Comparison of ENCODE assay signal across 9 cellular contexts in genomic region chr9:73152953-73153352, GRCh38. TPM values are rescaled to one million over a fixed set of nuclear protein-coding genes. Genes with fewer than 3 reads are reported as not detected.
DNase-seq lines count a peak whose midpoint lies in the region; ATAC-seq, FAIRE-seq and TF ChIP-seq lines count a peak whose summit lies in the region.
"Had no signal": no experiment of that assay in that cellular context is flagged by ENCODE, and none has a peak within 500 bp of the region (broad histone marks: within the 10 kb centered on the region; RNA-seq: fewer than 3 reads in every experiment).

No MANE protein-coding gene starts in this region.

- BruUV-seq in K562 (replicated peaks; lab: Mats Ljungman, UMichigan), result no TSS peak

- no peak overlapping the region for H2AFZ ChIP-seq in K562 (ENCODE audit: low read depth, low read length)

- WGBS in K562 (ENCODE audit: insufficient coverage, low coverage, missing lambda C conversion rate), result 0% methylated on average over 2 of the region's 2 CpGs

- no peak for TF ChIP-seq RAD21 in K562 (CRISPR knock-in tag; conservative IDR thresholded peaks at IDR 0.05 in 1 of 2, IDR thresholded peaks at IDR 0.05 in 1 of 2)

- H3K4me3 ChIP-seq in AG09309 (ENCODE audit: control insufficient read depth, low read depth, low read length), result peak overlapping the region; percentile 62
- H3K4me3 ChIP-seq in K562, result peak overlapping the region; percentile 57

- peaks cover 36% of the 10 kb centered on the region for H3K36me3 ChIP-seq in K562 (ENCODE audit: control insufficient read depth, insufficient read depth, low read length)

- no peaks in the 10 kb centered on the region for H3K9me3 ChIP-seq in K562 (replicated peaks; ENCODE audit: control insufficient read depth, insufficient read depth, low read depth, low read length)

- H3K9me1 ChIP-seq in K562 (ENCODE audit: control insufficient read depth, insufficient read depth, low read length), result no peaks in the 10 kb centered on the region

- H3K79me2 ChIP-seq in K562 (ENCODE audit: control insufficient read depth, insufficient read depth, low read length), result peaks cover 73% of the 10 kb centered on the region

- POLR2A ChIA-PET in K562 (lab: Yijun Ruan, JAX), result interaction anchor here (1.0 to 1.4 kb wide), 6 partner anchors 9 to 203 kb away, joined by 3 to 5 read pairs (median 4); no protein-coding TSS in a partner anchor

- peak; percentile 32 for FAIRE-seq in K562 (lab: Jason Lieb, UNC)
- FAIRE-seq: GM18507 had no signal

- in situ Hi-C loops in K562 (cut with MboI), result no loop called here

- peaks cover 61 to 80% of the 10 kb centered on the region in 2 donors for H3K4me1 Mint-ChIP-seq in natural killer cell

- no peak for TF ChIP-seq EP300 in K562 (IDR thresholded peaks at IDR 0.05; ENCODE audit: low read length)

- ATAC-seq in GM19452 (IDR thresholded peaks at IDR 0.05; ENCODE audit: unreplicated experiment) (peak; percentile 63), HG03520 (IDR thresholded peaks at IDR 0.05; ENCODE audit: unreplicated experiment) (peak; percentile 58), K562 (peak; percentile 7; the same call in 2 of the 3 replicates), natural killer cell (peak; percentile 55 to 79 (median 70))

- H3K27me3 ChIP-seq in K562 (ENCODE audit: control insufficient read depth in 2 of 2, insufficient read depth in 2 of 2, low read length in 2 of 2), result no peaks in the 10 kb centered on the region

- no peaks in the 10 kb centered on the region for H3K27me3 Mint-ChIP-seq in natural killer cell (ENCODE audit: low read depth in 2 of 2)

- peak overlapping the region; percentile 92 for H3K4me2 ChIP-seq in K562 (ENCODE audit: insufficient read depth, low read length)

- H4K20me1 ChIP-seq in K562 (replicated peaks; ENCODE audit: control insufficient read depth, insufficient read depth, low read length), result no peaks in the 10 kb centered on the region; the same call in 1 of the 2 replicates

- H3K36me3 Mint-ChIP-seq in natural killer cell, result no peaks in the 10 kb centered on the region

- H3K27ac ChIP-seq in K562 (ENCODE audit: extremely low read depth, low read depth, low read length), result peak overlapping the region; percentile 90

- peak overlapping the region; percentile 95 for H3K27ac Mint-ChIP-seq in natural killer cell

- H3K9ac ChIP-seq in K562 (ENCODE audit: insufficient read depth in 1 of 2, low read depth in 2 of 2, low read length in 2 of 2), result peak overlapping the region in 1 of 2 experiments; percentile 88; a peak in 2 of 4 replicates

- TF ChIP-seq CTCF in AG09309 (IDR thresholded peaks at IDR 0.05; ENCODE audit: control insufficient read depth, insufficient read depth, low read depth, low read length, missing control alignments) (no peak), K562 (IDR thresholded peaks at IDR 0.05 in 2 of 3, conservative IDR thresholded peaks at IDR 0.05 in 1 of 3; ENCODE audit: insufficient read depth in 2 of 3, low read depth in 1 of 3, low read length in 3 of 3) (no peak), natural killer cell (IDR thresholded peaks at IDR 0.05) (no peak)

- peaks cover 6 to 25% of the 10 kb centered on the region in 2 experiments; a peak in 4 of 5 replicates for H3K4me1 ChIP-seq in K562 (replicated peaks in 1 of 2; ENCODE audit: control insufficient read depth in 2 of 2, insufficient read depth in 2 of 2, low read length in 2 of 2)

- H3K4me3 Mint-ChIP-seq in natural killer cell, result peak overlapping the region; percentile 99

- no peak for TF ChIP-seq POLR2A in K562 (conservative IDR thresholded peaks at IDR 0.05)

- no peak for DNase-seq in AG09309 (ENCODE audit: low read depth)
- DNase-seq in K562 (ENCODE audit: extremely low read depth in 1 of 4, low spot score in 3 of 4), result no peak
- no peak for DNase-seq in natural killer cell
- DNase-seq in HUDEP-2 (lab: John Stamatoyannopoulos, UW; ENCODE audit: unreplicated experiment in 76 of 76), result no peak
- DNase-seq in NCI-H69 (lab: John Stamatoyannopoulos, UW), result no peak
- DNase-seq in NCI-H1694 (lab: John Stamatoyannopoulos, UW), result no peak

- CTCF ChIA-PET in K562 (lab: Yijun Ruan, JAX; ENCODE audit: low intra/inter-chr PET ratio), result no interaction called here

- H3K9me3 Mint-ChIP-seq in natural killer cell, result no peaks in the 10 kb centered on the region

- intact Hi-C loops in K562 (cut with micrococcal nuclease), result loop anchor here (1.0 to 5.0 kb wide), 2 partner anchors 123 to 824 kb away; no protein-coding TSS in a partner anchor
- intact Hi-C loops in natural killer cell (cut with micrococcal nuclease), result loop anchor here (1.0 to 10.0 kb wide), 7 partner anchors 14 to 1936 kb away; partner anchors contain the start of genes NMRK1, OSTF1 and ZFAND5

TF ChIP-seq in K562, 482 proteins besides CTCF, POLR2A, EP300 and RAD21:
- TF ChIP-seq RBFOX2 (IDR thresholded peaks at IDR 0.05; ENCODE audit: low read depth, low read length) (peak; percentile 66), NFRKB (IDR thresholded peaks at IDR 0.05; ENCODE audit: low read depth) (0 out of 2 replicates have a peak, but pooled peaks have one; percentile 6), ZNF778 (CRISPR knock-in tag; IDR thresholded peaks at IDR 0.05) (no peak), ZBTB17 (CRISPR knock-in tag; IDR thresholded peaks at IDR 0.05) (no peak), CEBPG (CRISPR knock-in tag; IDR thresholded peaks at IDR 0.05) (no peak), CEBPG (tag; conservative IDR thresholded peaks at IDR 0.05 in 1 of 2, IDR thresholded peaks at IDR 0.05 in 1 of 2) (no peak)
- TF ChIP-seq, protein P1, sequence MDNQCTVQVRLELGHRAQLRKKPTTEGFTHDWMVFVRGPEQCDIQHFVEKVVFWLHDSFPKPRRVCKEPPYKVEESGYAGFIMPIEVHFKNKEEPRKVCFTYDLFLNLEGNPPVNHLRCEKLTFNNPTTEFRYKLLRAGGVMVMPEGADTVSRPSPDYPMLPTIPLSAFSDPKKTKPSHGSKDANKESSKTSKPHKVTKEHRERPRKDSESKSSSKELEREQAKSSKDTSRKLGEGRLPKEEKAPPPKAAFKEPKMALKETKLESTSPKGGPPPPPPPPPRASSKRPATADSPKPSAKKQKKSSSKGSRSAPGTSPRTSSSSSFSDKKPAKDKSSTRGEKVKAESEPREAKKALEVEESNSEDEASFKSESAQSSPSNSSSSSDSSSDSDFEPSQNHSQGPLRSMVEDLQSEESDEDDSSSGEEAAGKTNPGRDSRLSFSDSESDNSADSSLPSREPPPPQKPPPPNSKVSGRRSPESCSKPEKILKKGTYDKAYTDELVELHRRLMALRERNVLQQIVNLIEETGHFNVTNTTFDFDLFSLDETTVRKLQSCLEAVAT (IDR thresholded peaks at IDR 0.05), result peak; percentile 47; a peak in 2 of 4 replicates
- TF ChIP-seq, protein P2, sequence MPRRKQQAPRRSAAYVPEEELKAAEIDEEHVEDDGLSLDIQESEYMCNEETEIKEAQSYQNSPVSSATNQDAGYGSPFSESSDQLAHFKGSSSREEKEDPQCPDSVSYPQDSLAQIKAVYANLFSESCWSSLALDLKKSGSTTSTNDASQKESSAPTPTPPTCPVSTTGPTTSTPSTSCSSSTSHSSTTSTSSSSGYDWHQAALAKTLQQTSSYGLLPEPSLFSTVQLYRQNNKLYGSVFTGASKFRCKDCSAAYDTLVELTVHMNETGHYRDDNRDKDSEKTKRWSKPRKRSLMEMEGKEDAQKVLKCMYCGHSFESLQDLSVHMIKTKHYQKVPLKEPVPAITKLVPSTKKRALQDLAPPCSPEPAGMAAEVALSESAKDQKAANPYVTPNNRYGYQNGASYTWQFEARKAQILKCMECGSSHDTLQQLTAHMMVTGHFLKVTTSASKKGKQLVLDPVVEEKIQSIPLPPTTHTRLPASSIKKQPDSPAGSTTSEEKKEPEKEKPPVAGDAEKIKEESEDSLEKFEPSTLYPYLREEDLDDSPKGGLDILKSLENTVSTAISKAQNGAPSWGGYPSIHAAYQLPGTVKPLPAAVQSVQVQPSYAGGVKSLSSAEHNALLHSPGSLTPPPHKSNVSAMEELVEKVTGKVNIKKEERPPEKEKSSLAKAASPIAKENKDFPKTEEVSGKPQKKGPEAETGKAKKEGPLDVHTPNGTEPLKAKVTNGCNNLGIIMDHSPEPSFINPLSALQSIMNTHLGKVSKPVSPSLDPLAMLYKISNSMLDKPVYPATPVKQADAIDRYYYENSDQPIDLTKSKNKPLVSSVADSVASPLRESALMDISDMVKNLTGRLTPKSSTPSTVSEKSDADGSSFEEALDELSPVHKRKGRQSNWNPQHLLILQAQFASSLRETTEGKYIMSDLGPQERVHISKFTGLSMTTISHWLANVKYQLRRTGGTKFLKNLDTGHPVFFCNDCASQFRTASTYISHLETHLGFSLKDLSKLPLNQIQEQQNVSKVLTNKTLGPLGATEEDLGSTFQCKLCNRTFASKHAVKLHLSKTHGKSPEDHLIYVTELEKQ (CRISPR knock-in tag; IDR thresholded peaks at IDR 0.05), result no peak

RNA-seq across cellular contexts. Expression of gene ANXA1, which starts 1.3 kb away (rescaled TPM):
- 84.5 and 286 TPM in 2 replicates for total RNA-seq in K562 (2011; cell fraction: chromatin; rRNA removed; ENCODE audit: low replicate concordance)
- 63.2 and 89.4 TPM in 2 replicates for total RNA-seq in K562 (2011; cell fraction: nucleolus; rRNA removed)
- 161 and 202 TPM in 2 replicates for total RNA-seq in K562 (2011; cell fraction: nucleoplasm; rRNA removed)
- total RNA-seq in K562 (2014; rRNA removed) (395 and 406 TPM in 2 replicates), K562 (2014; rRNA removed; fragmentation: Illumina TruSeq; extraction: Trizol) (699 and 816 TPM in 2 replicates), K562 (2015; rRNA removed; fragmentation: Illumina TruSeq; extraction: Trizol) (445 and 472 TPM in 2 replicates), K562 (2021) (407 and 423 TPM in 2 replicates), natural killer cell (1,000 to 10,000 TPM in 1 of 3 donors, 100 to 1,000 TPM in 2; 362 to 1,065 (median 419) TPM)
- polyA plus RNA-seq in K562 (2011; rRNA removed) (560 and 820 TPM in 2 replicates), K562 (2014; fragmentation: Illumina TruSeq; extraction: Trizol) (603 and 620 TPM in 2 replicates), K562 (2014; fragmentation: Nextera tagmentation; extraction: Ambion mirVana) (1,000 to 10,000 TPM in 1 of 2 experiments, 100 to 1,000 TPM in 1; 940 to 1,298 TPM), K562 (2014; rRNA removed) (529 and 544 TPM in 2 replicates)
- polyA plus RNA-seq in K562 (2011; cell fraction: cytosol; rRNA removed), result 136 and 244 TPM in 2 replicates
- polyA plus RNA-seq in K562 (2011; cell fraction: nucleus; rRNA removed), result 168 and 258 TPM in 2 replicates
- 427 and 491 TPM in 2 replicates for polyA plus RNA-seq in K562 (2012)
- 415 and 433 TPM in 2 replicates for polyA minus RNA-seq in K562 (2011; rRNA and poly(A)+ RNA removed)
- 143 and 163 TPM in 2 replicates for polyA minus RNA-seq in K562 (2011; cell fraction: cytosol; rRNA and poly(A)+ RNA removed)
- 111 and 232 TPM in 2 replicates for polyA minus RNA-seq in K562 (2011; cell fraction: nucleus; rRNA and poly(A)+ RNA removed)

Comparison
In these comparisons a context has a peak if more than half of its experiments do, and no peak if none do; other contexts are left out.
1. ATAC-seq: peak in every context shown above with its lines; median percentile 70 in natural killer cell; 63 in GM19452; 58 in HG03520; 7 in K562.